1 cellular context compared by ENCODE assay signal in genomic region chr17:81889602-81890001, GRCh38.
A peak's percentile ranks its signal among the peaks of the same experiment; 100 is the strongest.
TF ChIP-seq lines count a peak whose summit lies in the region.

No MANE protein-coding gene starts in this region.

TF ChIP-seq in HepG2, 621 proteins besides CTCF, POLR2A, EP300 and RAD21:
- TF ChIP-seq ZNF34 (CRISPR knock-in tag; IDR thresholded peaks at IDR 0.05; ENCODE audit: borderline replicate concordance) (no peak), ZNF607 (CRISPR knock-in tag; IDR thresholded peaks at IDR 0.05; ENCODE audit: borderline replicate concordance) (0 out of 2 replicates have a peak, but pooled peaks have one; percentile 39), KDM6A (CRISPR knock-in tag; IDR thresholded peaks at IDR 0.05; ENCODE audit: low read depth) (no peak)
TF ChIP-seq in HepG2: peak in this region for 1.
